18 cellular contexts compared by ENCODE assay signal in the genomic region with DNA sequence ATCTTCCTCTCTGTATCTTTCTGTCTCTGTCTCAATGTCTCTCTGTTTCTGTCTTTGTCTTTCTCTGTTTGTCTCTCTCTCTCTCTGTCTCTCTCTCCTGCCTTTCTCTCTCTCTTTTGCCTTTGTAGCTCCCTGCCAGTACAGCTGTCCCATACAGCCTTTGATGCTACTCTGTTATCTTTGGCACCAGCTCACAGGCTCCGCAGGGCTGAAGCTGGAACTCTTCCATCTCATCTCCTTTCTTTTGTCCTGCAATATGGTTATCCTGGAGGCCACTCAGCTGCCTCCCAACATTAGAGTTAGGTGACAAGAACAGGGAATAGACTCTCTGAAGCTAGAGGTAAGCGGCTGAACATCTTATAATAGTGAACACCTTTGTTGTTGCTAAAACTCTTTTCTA.
DNase-seq lines count a peak whose midpoint lies in the region; ATAC-seq and TF ChIP-seq lines count a peak whose summit lies in the region.
"Had no signal": no experiment of that assay in that cellular context is flagged by ENCODE, and none has a peak within 500 bp of the region (broad histone marks: within the 10 kb centered on the region; RNA-seq: fewer than 3 reads in every experiment).

No MANE protein-coding gene starts in this region.

- no peak for TF ChIP-seq CTCF in choroid plexus epithelial cell (conservative IDR thresholded peaks at IDR 0.05; ENCODE audit: low read depth, low read length)
- TF ChIP-seq CTCF in neutrophil (IDR thresholded peaks at IDR 0.05): no peak

- ATAC-seq in HG03521 (IDR thresholded peaks at IDR 0.05; ENCODE audit: unreplicated experiment) (no peak), HG03280 (IDR thresholded peaks at IDR 0.05; ENCODE audit: unreplicated experiment) (no peak)
- ATAC-seq: body of pancreas; natural killer cell treated with Interleukin-12 subunit alpha and Interleukin-12 subunit beta and Interleukin-15 and Interleukin-18, amount 100 ng/mL, for 72 hours had no signal

- H3K36me3 ChIP-seq in neutrophil: no peaks in the 10 kb centered on the region
- H3K36me3 ChIP-seq: esophagus muscularis mucosa, transverse colon had no signal

- peak overlapping the region; percentile 66 for H3K27ac ChIP-seq in neutrophil
- H3K27ac ChIP-seq: body of pancreas, esophagus muscularis mucosa, KMS-11, transverse colon had no signal

- peak; percentile 84 for DNase-seq in LHCN-M2 (ENCODE audit: low read depth)
- DNase-seq in NCI-H345 treated with DMSO at 0.1 percent for 48 hours (lab: John Stamatoyannopoulos, UW; ENCODE audit: unreplicated experiment): peak; percentile 6
- DNase-seq in choroid plexus epithelial cell (ENCODE audit: low read depth): peak; percentile 2
- DNase-seq in NCI-H1105 treated with DMSO at 0.1 percent for 48 hours (lab: John Stamatoyannopoulos, UW): no peak
- DNase-seq: activated CD4-positive, alpha-beta T cell treated with anti-CD3 and anti-CD28 coated beads, Interleukin-2, amount 10 ng/mL, durations not matched to agents 7 days and 5 days; activated naive CD4-positive, alpha-beta T cell treated with Interleukin-2 at 50 U/mL for 16 hours; AML-193; body of pancreas; Calu3; NCI-H146; stimulated activated naive CD4-positive, alpha-beta T cell; transverse colon had no signal

- no peaks in the 10 kb centered on the region for H3K27me3 ChIP-seq in neutrophil
- H3K27me3 ChIP-seq: body of pancreas, esophagus muscularis mucosa, transverse colon had no signal

- H3K4me3 ChIP-seq in choroid plexus epithelial cell (ENCODE audit: low read depth, low read length): no peak overlapping the region
- peak overlapping the region in 1 of 2 experiments; percentile 37 for H3K4me3 ChIP-seq in neutrophil (ENCODE audit: low read depth in 1 of 2, low read length in 1 of 2)
- H3K4me3 ChIP-seq: body of pancreas, esophagus muscularis mucosa, transverse colon had no signal

- no peaks in the 10 kb centered on the region for H3K9me3 ChIP-seq in neutrophil
- H3K9me3 ChIP-seq: body of pancreas, esophagus muscularis mucosa, transverse colon had no signal

- H3K4me1 ChIP-seq in neutrophil (ENCODE audit: control insufficient read depth in 1 of 2, insufficient read depth in 1 of 2, low read depth in 1 of 2, low read length in 1 of 2): peaks cover 32 to 39% of the 10 kb centered on the region in 2 experiments
- H3K4me1 ChIP-seq: transverse colon had no signal
